ENCODE assay signal across 8 cellular contexts in genomic region chr10:3192856-3193635, GRCh38. TPM values are rescaled to one million over a fixed set of nuclear protein-coding genes. Genes with fewer than 3 reads are reported as not detected.
DNase-seq lines count a peak whose midpoint lies in the region; ATAC-seq and TF ChIP-seq lines count a peak whose summit lies in the region.

No MANE protein-coding gene starts in this region.

- H3K27ac Mint-ChIP-seq in CD4-positive, alpha-beta memory T cell, result peak overlapping the region in 1 of 7 donors; percentile 27
- no peak overlapping the region for H3K27ac Mint-ChIP-seq in HFFc6

- H3K9me3 Mint-ChIP-seq in CD4-positive, alpha-beta memory T cell, result no peaks in the 10 kb centered on the region
- no peaks in the 10 kb centered on the region for H3K9me3 Mint-ChIP-seq in HFFc6

- ATAC-seq in PC-3, result peak; percentile 33
- ATAC-seq in HG03045 (IDR thresholded peaks at IDR 0.05; ENCODE audit: unreplicated experiment), result no peak

- CTCF ChIA-PET in CD4-positive, alpha-beta memory T cell (lab: Charles Lee; ENCODE audit: partially characterized antibody), result interaction anchor here (0.7 to 6.3 kb wide), 10 partner anchors 20 to 1622 kb away, joined by 3 to 46 read pairs (median 4); partner anchors contain the start of gene PITRM1
- CTCF ChIA-PET in PC-3 (lab: Charles Lee), result interaction anchor here (0.6 to 1.3 kb wide), 4 partner anchors 95 to 988 kb away, joined by 3 to 7 read pairs (median 4); no protein-coding TSS in a partner anchor

- no peaks in the 10 kb centered on the region for H3K9me3 ChIP-seq in CD4-positive, alpha-beta memory T cell (ENCODE audit: control insufficient read depth in 1 of 2, low read length in 2 of 2)
- H3K9me3 ChIP-seq in PC-3 (ENCODE audit: low read length), result no peaks in the 10 kb centered on the region

- H3K9me2 ChIP-seq in PC-3 (replicated peaks; ENCODE audit: low read length), result no peaks in the 10 kb centered on the region

- H3K27me3 Mint-ChIP-seq in CD4-positive, alpha-beta memory T cell, result peaks cover 7 to 8% of the 10 kb centered on the region in 2 donors
- peaks cover 8% of the 10 kb centered on the region for H3K27me3 Mint-ChIP-seq in HFFc6 (ENCODE audit: insufficient read depth)

- no peaks in the 10 kb centered on the region for H4K20me1 ChIP-seq in PC-3 (ENCODE audit: low read length)

- intact Hi-C loops in CD4-positive, alpha-beta memory T cell (cut with micrococcal nuclease), result loop anchor here (1.0 kb wide), 2 partner anchors 1463 to 1574 kb away; no protein-coding TSS in a partner anchor
- intact Hi-C loops in PC-3 (cut with micrococcal nuclease) (loop anchor here (10.0 kb wide), 2 partner anchors 872 to 1462 kb away; no protein-coding TSS in a partner anchor), head of caudate nucleus (cut with DNase I) (no loop called here)

- H3K36me3 Mint-ChIP-seq in CD4-positive, alpha-beta memory T cell, result no peaks in the 10 kb centered on the region
- H3K36me3 Mint-ChIP-seq in HFFc6 (ENCODE audit: low read depth), result no peaks in the 10 kb centered on the region

- BruUV-seq in PC-3 (replicated peaks; lab: Mats Ljungman, UMichigan), result no TSS peak

- peak overlapping the region; percentile 60 for H3K9ac ChIP-seq in PC-3 (ENCODE audit: low read length)

- peak overlapping the region; percentile 78 for H3K4me2 ChIP-seq in PC-3 (ENCODE audit: low read length)

- POLR2A ChIA-PET in CD4-positive, alpha-beta memory T cell (lab: Charles Lee; ENCODE audit: partially characterized antibody), result no interaction called here
- POLR2A ChIA-PET in PC-3 (lab: Charles Lee; ENCODE audit: unreplicated experiment), result interaction anchor here (0.6 kb wide), 1 partner anchor 590 kb away, joined by 3 read pairs; no protein-coding TSS in a partner anchor

- DNase-seq in CD4-positive, alpha-beta memory T cell, result peak in 4 of 5 donors; percentile 31 to 50 (median 38)
- DNase-seq in HFFc6 (peak; percentile 55), PC-3 (peak; percentile 64), head of caudate nucleus (peak in 35 of 42 donors; percentile 28 to 85 (median 63)), putamen (ENCODE audit: low spot score) (peak; percentile 34), NCI-H1930 (lab: John Stamatoyannopoulos, UW) (no peak)
- peak; percentile 60 for DNase-seq in activated naive CD4-positive, alpha-beta T cell treated with Interleukin-2 at 50 U/mL for 16 hours

- no peaks in the 10 kb centered on the region for H3K27me3 ChIP-seq in CD4-positive, alpha-beta memory T cell (ENCODE audit: insufficient read depth, low read length)
- no peaks in the 10 kb centered on the region for H3K27me3 ChIP-seq in PC-3 (ENCODE audit: low read length)

- H3K79me2 ChIP-seq in PC-3 (ENCODE audit: low read length), result no peaks in the 10 kb centered on the region

- peaks cover 12% of the 10 kb centered on the region for H3K4me1 ChIP-seq in CD4-positive, alpha-beta memory T cell (ENCODE audit: insufficient read depth, low read length)
- H3K4me1 ChIP-seq in PC-3 (ENCODE audit: insufficient read depth, low read length), result peaks cover 11% of the 10 kb centered on the region

- H3K4me1 Mint-ChIP-seq in CD4-positive, alpha-beta memory T cell, result peaks cover 6 to 15% (median 7%) of the 10 kb centered on the region in 4 donors
- H3K4me1 Mint-ChIP-seq in HFFc6 (ENCODE audit: low read depth), result peaks cover 21% of the 10 kb centered on the region

- TF ChIP-seq CTCF in HFFc6 (IDR thresholded peaks at IDR 0.05), result peak; percentile 96
- peak; percentile 68 for TF ChIP-seq CTCF in PC-3 (conservative IDR thresholded peaks at IDR 0.05; ENCODE audit: low read depth, low read length)

- no peaks in the 10 kb centered on the region for H3F3A ChIP-seq in PC-3 (ENCODE audit: low read length, unreplicated experiment)

- peak overlapping the region; percentile 73 for H2AFZ ChIP-seq in PC-3 (ENCODE audit: low read length)

- no peak overlapping the region for H3K4me3 ChIP-seq in CD4-positive, alpha-beta memory T cell (ENCODE audit: low read length in 2 of 2)
- peak overlapping the region; percentile 56 for H3K4me3 ChIP-seq in PC-3 (ENCODE audit: low read length)

- peak overlapping the region in 4 of 8 donors; percentile 14 to 57 (median 30) for H3K4me3 Mint-ChIP-seq in CD4-positive, alpha-beta memory T cell
- peak overlapping the region; percentile 44; the same call in 1 of the 2 replicates for H3K4me3 Mint-ChIP-seq in HFFc6

- H3K27ac ChIP-seq in CD4-positive, alpha-beta memory T cell (ENCODE audit: low read depth, low read length), result no peak overlapping the region
- peak overlapping the region; percentile 63 for H3K27ac ChIP-seq in PC-3 (ENCODE audit: low read length)

- H3K36me3 ChIP-seq in CD4-positive, alpha-beta memory T cell (ENCODE audit: insufficient read depth, low read length), result no peaks in the 10 kb centered on the region
- no peaks in the 10 kb centered on the region for H3K36me3 ChIP-seq in PC-3 (ENCODE audit: low read depth, low read length)

RNA-seq across cellular contexts. Expression of gene PITRM1, which starts 20.5 kb away (rescaled TPM):
- total RNA-seq in CD4-positive, alpha-beta memory T cell, result 10 to 100 TPM; 78.5 to 80.7 TPM
- polyA plus RNA-seq in CD4-positive, alpha-beta memory T cell, result 10 to 100 TPM; 25.5 to 47.6 TPM
- total RNA-seq in HFFc6 (2021; fragmentation: NEBNext Ultra II Directional; extraction: Animal tissue kit (Norgen Biotek cat#: 25700)), result 100 to 1,000 TPM; 106 to 124 (median 112) TPM
- 61.5 and 73.2 TPM in 2 replicates for total RNA-seq in PC-3 (2014; rRNA removed)

Comparison
In these comparisons a context has a peak if more than half of its experiments do, and no peak if none do; other contexts are left out.
1. DNase-seq: peak in CD4-positive, alpha-beta memory T cell (4 of 5), HFFc6 (single experiment), PC-3 (single experiment), activated naive CD4-positive, alpha-beta T cell treated with Interleukin-2 at 50 U/mL for 16 hours (single experiment), head of caudate nucleus (35 of 42) and putamen (single experiment); none in NCI-H1930 (0 of 2).